Comparison of ENCODE assay signal across 15 cellular contexts in the genomic region with DNA sequence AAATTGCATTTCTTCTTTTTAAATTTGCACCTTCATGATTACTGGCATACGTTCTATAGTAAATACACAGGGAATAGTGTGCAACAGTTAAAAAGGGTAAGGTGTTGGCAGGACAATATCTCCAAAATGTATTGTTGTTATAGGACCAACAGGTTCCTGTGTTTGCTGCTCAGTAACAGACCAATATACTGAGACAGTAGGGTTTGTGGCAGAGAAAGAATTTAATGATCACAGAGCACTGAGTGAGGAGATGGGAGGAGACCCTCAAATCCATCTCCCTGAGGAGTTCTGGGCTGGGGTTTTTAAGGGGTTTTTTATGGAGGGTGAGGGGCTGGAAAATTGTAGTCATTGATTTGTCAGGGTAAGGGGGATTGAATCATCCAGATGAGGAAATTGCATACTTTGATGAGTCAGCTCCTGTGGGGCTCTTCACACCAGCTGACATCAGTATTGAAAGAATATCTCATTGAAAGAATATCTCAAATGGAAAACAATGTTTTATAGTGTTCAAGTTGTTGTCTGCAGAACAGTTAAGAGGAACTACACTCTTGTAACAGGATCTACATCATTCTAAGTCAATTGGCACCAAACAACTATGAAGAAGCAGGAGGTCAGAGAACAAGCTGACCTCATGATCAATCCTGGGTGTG.
A peak's percentile ranks its signal among the peaks of the same experiment; 100 is the strongest.
DNase-seq lines count a peak whose midpoint lies in the region; ATAC-seq and TF ChIP-seq lines count a peak whose summit lies in the region.
"Had no signal": no experiment of that assay in that cellular context is flagged by ENCODE, and none has a peak within 500 bp of the region (broad histone marks: within the 10 kb centered on the region; RNA-seq: fewer than 3 reads in every experiment).

No MANE protein-coding gene starts in this region.

- H4K20me1 ChIP-seq in PC-9 (ENCODE audit: insufficient read depth) = no peaks in the 10 kb centered on the region

- CTCF ChIA-PET in activated naive CD4-positive, alpha-beta T cell treated with anti-CD3 and anti-CD28 coated beads, Interleukin-2, amount 10 ng/mL, durations not matched to agents 7 days and 5 days (lab: Charles Lee) = interaction anchor here (1.3 kb wide), 1 partner anchor 106 kb away, joined by 3 read pairs; no protein-coding TSS in a partner anchor
- CTCF ChIA-PET in PC-9 (lab: Charles Lee) = no interaction called here

- no peaks in the 10 kb centered on the region for H3K27me3 ChIP-seq in PC-9 (ENCODE audit: insufficient read depth, low read depth)
- H3K27me3 ChIP-seq: BE2C had no signal

- no peak for DNase-seq in activated naive CD4-positive, alpha-beta T cell treated with anti-CD3 and anti-CD28 coated beads, Interleukin-2, amount 10 ng/mL, durations not matched to agents 7 days and 5 days
- DNase-seq in PC-9 (no peak), dermis blood vessel endothelial cell (peak; percentile 31), superior temporal gyrus (ENCODE audit: extremely low spot score) (no peak), DMS79 (lab: John Stamatoyannopoulos, UW) (no peak), D341Med (ENCODE audit: low spot score) (no peak)
- no peak for DNase-seq in stimulated activated effector memory CD8-positive, alpha-beta T cell treated with anti-CD3 and anti-CD28 coated beads, Interleukin-12 subunit alpha, Interleukin-12 subunit beta, amount 100 ng/mL, for 72 hours (ENCODE audit: low spot score in 2 of 2)
- DNase-seq: BE2C; DND-41; kidney; MV-4-11; NCI-H2171; stimulated activated naive CD4-positive, alpha-beta T cell; SW 1271 had no signal

- H3K4me3 ChIP-seq in PC-9 = no peak overlapping the region

- intact Hi-C loops in PC-9 (cut with micrococcal nuclease; ENCODE audit: unreplicated experiment) = no loop called here

- H3K9me2 ChIP-seq in PC-9 (ENCODE audit: insufficient read depth) = no peaks in the 10 kb centered on the region

- peak overlapping the region; percentile 54 for H3K27ac ChIP-seq in PC-9

- H3K4me1 Mint-ChIP-seq in activated naive CD4-positive, alpha-beta T cell treated with anti-CD3 and anti-CD28 coated beads, Interleukin-2, amount 50 U/mL, for 24 hours = peaks cover 64% of the 10 kb centered on the region
- H3K4me1 Mint-ChIP-seq in activated naive CD4-positive, alpha-beta T cell treated with anti-CD3 and anti-CD28 coated beads, Interleukin-2, amount 10 ng/mL, durations not matched to agents 7 days and 5 days = peaks cover 6% of the 10 kb centered on the region
- H3K4me1 Mint-ChIP-seq in stimulated activated effector memory CD8-positive, alpha-beta T cell treated with anti-CD3 and anti-CD28 coated beads, Interleukin-12 subunit alpha, Interleukin-12 subunit beta, amount 100 ng/mL, for 72 hours = peaks cover 18% of the 10 kb centered on the region

- no peak overlapping the region for H2AFZ ChIP-seq in PC-9

- no peak overlapping the region for H3K4me2 ChIP-seq in PC-9

- peaks cover 22% of the 10 kb centered on the region for H3K9me3 ChIP-seq in PC-9 (ENCODE audit: insufficient read depth, low read depth)
- H3K9me3 ChIP-seq: BE2C had no signal

- peaks cover 40% of the 10 kb centered on the region for H3K4me1 ChIP-seq in PC-9 (replicated peaks; ENCODE audit: insufficient read depth)

- no peak for TF ChIP-seq CTCF in PC-9 (conservative IDR thresholded peaks at IDR 0.05)

- no peaks in the 10 kb centered on the region for H3K36me3 ChIP-seq in PC-9 (ENCODE audit: low read depth)
- H3K36me3 ChIP-seq: BE2C had no signal

- no peaks in the 10 kb centered on the region for H3K27me3 Mint-ChIP-seq in activated naive CD4-positive, alpha-beta T cell treated with anti-CD3 and anti-CD28 coated beads, Interleukin-2, amount 50 U/mL, for 24 hours
- H3K27me3 Mint-ChIP-seq in activated naive CD4-positive, alpha-beta T cell treated with anti-CD3 and anti-CD28 coated beads, Interleukin-2, amount 10 ng/mL, durations not matched to agents 7 days and 5 days = no peaks in the 10 kb centered on the region

- H3K4me3 Mint-ChIP-seq in activated naive CD4-positive, alpha-beta T cell treated with anti-CD3 and anti-CD28 coated beads, Interleukin-2, amount 50 U/mL, for 24 hours = peak overlapping the region; percentile 53
- H3K4me3 Mint-ChIP-seq in activated naive CD4-positive, alpha-beta T cell treated with anti-CD3 and anti-CD28 coated beads, Interleukin-2, amount 10 ng/mL, durations not matched to agents 7 days and 5 days = no peak overlapping the region
- peak overlapping the region; percentile 22 for H3K4me3 Mint-ChIP-seq in stimulated activated effector memory CD8-positive, alpha-beta T cell treated with anti-CD3 and anti-CD28 coated beads, Interleukin-12 subunit alpha, Interleukin-12 subunit beta, amount 100 ng/mL, for 72 hours

- peak overlapping the region; percentile 95 for H3K27ac Mint-ChIP-seq in activated naive CD4-positive, alpha-beta T cell treated with anti-CD3 and anti-CD28 coated beads, Interleukin-2, amount 50 U/mL, for 24 hours
- no peak overlapping the region for H3K27ac Mint-ChIP-seq in activated naive CD4-positive, alpha-beta T cell treated with anti-CD3 and anti-CD28 coated beads, Interleukin-2, amount 10 ng/mL, durations not matched to agents 7 days and 5 days
- H3K27ac Mint-ChIP-seq in stimulated activated effector memory CD8-positive, alpha-beta T cell treated with anti-CD3 and anti-CD28 coated beads, Interleukin-12 subunit alpha, Interleukin-12 subunit beta, amount 100 ng/mL, for 72 hours = peak overlapping the region; percentile 76

- H3F3A ChIP-seq in PC-9 (ENCODE audit: insufficient read depth, low read depth) = peaks cover 18% of the 10 kb centered on the region; the same call in 1 of the 2 replicates

- H3K36me3 Mint-ChIP-seq in activated naive CD4-positive, alpha-beta T cell treated with anti-CD3 and anti-CD28 coated beads, Interleukin-2, amount 50 U/mL, for 24 hours = peaks cover 2% of the 10 kb centered on the region
- no peaks in the 10 kb centered on the region for H3K36me3 Mint-ChIP-seq in activated naive CD4-positive, alpha-beta T cell treated with anti-CD3 and anti-CD28 coated beads, Interleukin-2, amount 10 ng/mL, durations not matched to agents 7 days and 5 days
- H3K36me3 Mint-ChIP-seq in stimulated activated effector memory CD8-positive, alpha-beta T cell treated with anti-CD3 and anti-CD28 coated beads, Interleukin-12 subunit alpha, Interleukin-12 subunit beta, amount 100 ng/mL, for 72 hours = peaks cover 6% of the 10 kb centered on the region

- H3K79me2 ChIP-seq in PC-9 (ENCODE audit: low read depth) = no peaks in the 10 kb centered on the region

- ATAC-seq in stimulated activated effector memory CD8-positive, alpha-beta T cell treated with anti-CD3 and anti-CD28 coated beads, Interleukin-12 subunit alpha, Interleukin-12 subunit beta, amount 100 ng/mL, for 72 hours = peak; percentile 82

- peaks cover 14% of the 10 kb centered on the region for H3K9me3 Mint-ChIP-seq in activated naive CD4-positive, alpha-beta T cell treated with anti-CD3 and anti-CD28 coated beads, Interleukin-2, amount 50 U/mL, for 24 hours
- peaks cover 4% of the 10 kb centered on the region for H3K9me3 Mint-ChIP-seq in activated naive CD4-positive, alpha-beta T cell treated with anti-CD3 and anti-CD28 coated beads, Interleukin-2, amount 10 ng/mL, durations not matched to agents 7 days and 5 days
- no peaks in the 10 kb centered on the region for H3K9me3 Mint-ChIP-seq in stimulated activated effector memory CD8-positive, alpha-beta T cell treated with anti-CD3 and anti-CD28 coated beads, Interleukin-12 subunit alpha, Interleukin-12 subunit beta, amount 100 ng/mL, for 72 hours

- POLR2A ChIA-PET in PC-9 (lab: Charles Lee; ENCODE audit: unreplicated experiment) = no interaction called here

- no TSS peak for BruUV-seq in PC-9 (replicated peaks; lab: Mats Ljungman, UMichigan)
